ENCODE assay signal across 9 cellular contexts in the genomic region with DNA sequence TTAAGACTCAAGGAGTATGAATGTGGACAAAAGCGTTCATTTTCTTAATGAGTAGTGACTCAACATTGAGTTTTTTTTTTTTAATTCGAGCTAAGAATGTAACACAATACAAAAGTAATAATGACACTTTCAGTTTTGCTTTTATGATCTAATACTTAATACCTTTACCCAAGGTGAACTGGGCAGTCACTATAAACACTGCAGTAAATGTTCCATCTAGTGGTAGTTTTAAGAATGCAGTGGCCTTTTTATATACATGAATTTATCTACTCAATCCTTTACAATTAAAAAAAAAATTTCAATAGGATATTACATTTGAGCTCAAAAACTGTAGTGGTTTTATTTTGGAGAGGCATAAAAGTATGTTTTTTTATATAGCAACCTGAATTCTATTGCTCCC. TPM values are rescaled to one million over a fixed set of nuclear protein-coding genes. Genes with fewer than 3 reads are reported as not detected.
A peak's percentile ranks its signal among the peaks of the same experiment; 100 is the strongest.
DNase-seq lines count a peak whose midpoint lies in the region; ATAC-seq and TF ChIP-seq lines count a peak whose summit lies in the region.
"Had no signal": no experiment of that assay in that cellular context is flagged by ENCODE, and none has a peak within 500 bp of the region (broad histone marks: within the 10 kb centered on the region; RNA-seq: fewer than 3 reads in every experiment).

No MANE protein-coding gene starts in this region.

- peaks cover 9% of the 10 kb centered on the region for H3K4me1 ChIP-seq in left ventricle myocardium inferior

- no peaks in the 10 kb centered on the region for H3K27me3 Mint-ChIP-seq in memory B cell

- in situ Hi-C loops in astrocyte of the cerebellum (cut with HindIII; ENCODE audit: low sequenced_read_pairs): no loop called here

- no peaks in the 10 kb centered on the region for H3K9me3 Mint-ChIP-seq in memory B cell

- DNase-seq in left ventricle myocardium inferior: no peak
- no peak for DNase-seq in Right ventricle myocardium inferior (ENCODE audit: missing footprints)
- no peak for DNase-seq in astrocyte of the cerebellum (ENCODE audit: low read depth)
- peak in 1 of 2 donors; percentile 8 for DNase-seq in memory B cell (ENCODE audit: low spot score in 2 of 2)
- DNase-seq in Ammon's horn (ENCODE audit: low spot score): no peak
- no peak for DNase-seq in posterior cingulate gyrus

- H3K36me3 Mint-ChIP-seq in memory B cell: peaks cover 5% of the 10 kb centered on the region

- no peak overlapping the region for H3K27ac ChIP-seq in left ventricle myocardium inferior (replicated peaks)
- peak overlapping the region; percentile 9 for H3K27ac ChIP-seq in KOPT-K1 (ENCODE audit: low read depth, low read length, poor library complexity, severe bottlenecking)
- H3K27ac ChIP-seq: epithelial cell of prostate had no signal

- intact Hi-C loops in left ventricle myocardium inferior (cut with micrococcal nuclease): no loop called here
- intact Hi-C loops in Right ventricle myocardium inferior (cut with DNase I): loop anchor here (2.0 kb wide), 2 partner anchors 68 to 102 kb away; no protein-coding TSS in a partner anchor
- intact Hi-C loops in posterior cingulate gyrus (cut with DNase I): loop anchor here (1.0 kb wide), 1 partner anchor 104 kb away; no protein-coding TSS in a partner anchor

- H3K36me3 ChIP-seq in left ventricle myocardium inferior: peaks cover 3% of the 10 kb centered on the region
- peaks cover 18% of the 10 kb centered on the region for H3K36me3 ChIP-seq in KOPT-K1 (ENCODE audit: insufficient read depth, low read length)

- peak overlapping the region; percentile 31 for H3K27ac Mint-ChIP-seq in memory B cell

- H3K4me1 Mint-ChIP-seq in memory B cell: no peaks in the 10 kb centered on the region

- H3K4me3 ChIP-seq in left ventricle myocardium inferior: no peak overlapping the region
- H3K4me3 ChIP-seq in astrocyte of the cerebellum (ENCODE audit: low read depth, low read length): no peak overlapping the region

- peak; percentile 59 for TF ChIP-seq CTCF in left ventricle myocardium inferior (IDR thresholded peaks at IDR 0.05; ENCODE audit: borderline replicate concordance)
- TF ChIP-seq CTCF in astrocyte of the cerebellum (IDR thresholded peaks at IDR 0.05; ENCODE audit: low read depth, low read length, missing control alignments): peak; percentile 31

- H3K27me3 ChIP-seq in left ventricle myocardium inferior (ENCODE audit: low read depth): no peaks in the 10 kb centered on the region

- ATAC-seq in Right ventricle myocardium inferior: no peak
- ATAC-seq in memory B cell (ENCODE audit: low read depth): peak; percentile 81
- ATAC-seq in HG03439 (IDR thresholded peaks at IDR 0.05; ENCODE audit: unreplicated experiment): no peak

- no peak overlapping the region for H3K4me3 Mint-ChIP-seq in memory B cell

- H3K9me3 ChIP-seq in left ventricle myocardium inferior (replicated peaks) (no peaks in the 10 kb centered on the region), KOPT-K1 (ENCODE audit: insufficient read depth, low read length, poor library complexity, severe bottlenecking) (no peaks in the 10 kb centered on the region)

RNA-seq across cellular contexts. Expression of a gene that starts 33.9 kb away (rescaled TPM):
- total RNA-seq in left ventricle myocardium inferior (10.7 TPM), Right ventricle myocardium inferior (6.3 TPM)
